In the genomic region with DNA sequence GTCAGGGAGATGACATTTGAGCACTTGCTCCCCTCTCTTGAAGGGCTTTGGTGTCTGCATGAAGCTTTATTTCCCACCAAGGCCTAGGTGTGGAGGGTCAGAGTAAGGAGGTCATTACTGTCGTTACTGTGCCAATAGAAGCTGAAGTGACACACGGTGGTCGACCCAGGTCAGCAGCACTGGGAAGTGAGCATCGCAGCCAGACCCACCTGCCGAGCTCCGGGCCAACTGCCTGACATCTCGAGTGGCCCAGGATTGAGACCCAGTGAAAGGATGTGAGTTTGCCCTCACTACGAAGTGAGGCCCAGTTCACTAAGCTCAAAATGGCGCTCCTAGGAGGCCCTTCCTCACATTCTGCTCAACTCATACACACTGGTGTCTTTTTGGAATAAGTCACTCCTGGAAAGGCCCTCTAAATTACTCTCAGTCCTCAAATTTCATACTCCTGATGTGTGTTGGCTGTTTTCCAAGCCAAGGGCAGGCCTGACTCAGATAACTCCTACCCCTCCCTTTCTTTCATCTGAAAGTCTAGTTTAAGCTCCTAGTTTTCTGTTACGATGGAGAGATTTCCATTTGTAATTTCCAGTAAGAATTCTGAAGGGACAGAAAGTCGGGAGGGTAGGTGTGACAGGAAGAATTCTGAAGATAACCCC, we compare ENCODE assay signal across 1 cellular context.
TF ChIP-seq lines count a peak whose summit lies in the region.

No MANE protein-coding gene starts in this region.

TF ChIP-seq in HEK293, 187 proteins besides CTCF, POLR2A, EP300 and RAD21 (continued from another document):
- TF ChIP-seq, protein P1, sequence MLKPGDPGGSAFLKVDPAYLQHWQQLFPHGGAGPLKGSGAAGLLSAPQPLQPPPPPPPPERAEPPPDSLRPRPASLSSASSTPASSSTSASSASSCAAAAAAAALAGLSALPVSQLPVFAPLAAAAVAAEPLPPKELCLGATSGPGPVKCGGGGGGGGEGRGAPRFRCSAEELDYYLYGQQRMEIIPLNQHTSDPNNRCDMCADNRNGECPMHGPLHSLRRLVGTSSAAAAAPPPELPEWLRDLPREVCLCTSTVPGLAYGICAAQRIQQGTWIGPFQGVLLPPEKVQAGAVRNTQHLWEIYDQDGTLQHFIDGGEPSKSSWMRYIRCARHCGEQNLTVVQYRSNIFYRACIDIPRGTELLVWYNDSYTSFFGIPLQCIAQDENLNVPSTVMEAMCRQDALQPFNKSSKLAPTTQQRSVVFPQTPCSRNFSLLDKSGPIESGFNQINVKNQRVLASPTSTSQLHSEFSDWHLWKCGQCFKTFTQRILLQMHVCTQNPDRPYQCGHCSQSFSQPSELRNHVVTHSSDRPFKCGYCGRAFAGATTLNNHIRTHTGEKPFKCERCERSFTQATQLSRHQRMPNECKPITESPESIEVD (tag by site-specific recombination; IDR thresholded peaks at IDR 0.05): peak; percentile 67
- TF ChIP-seq FEZF1 (tag by site-specific recombination; IDR thresholded peaks at IDR 0.05) (peak; percentile 82), IKZF3 (tag by site-specific recombination; IDR thresholded peaks at IDR 0.05) (peak; percentile 39; the same call in 1 of the 2 replicates), TRIM28 (IDR thresholded peaks at IDR 0.05; ENCODE audit: borderline replicate concordance, low read length) (peak; percentile 78), MEIS1 (CRISPR knock-in tag; IDR thresholded peaks at IDR 0.05; ENCODE audit: borderline replicate concordance) (no peak)
- TF ChIP-seq, protein P2, sequence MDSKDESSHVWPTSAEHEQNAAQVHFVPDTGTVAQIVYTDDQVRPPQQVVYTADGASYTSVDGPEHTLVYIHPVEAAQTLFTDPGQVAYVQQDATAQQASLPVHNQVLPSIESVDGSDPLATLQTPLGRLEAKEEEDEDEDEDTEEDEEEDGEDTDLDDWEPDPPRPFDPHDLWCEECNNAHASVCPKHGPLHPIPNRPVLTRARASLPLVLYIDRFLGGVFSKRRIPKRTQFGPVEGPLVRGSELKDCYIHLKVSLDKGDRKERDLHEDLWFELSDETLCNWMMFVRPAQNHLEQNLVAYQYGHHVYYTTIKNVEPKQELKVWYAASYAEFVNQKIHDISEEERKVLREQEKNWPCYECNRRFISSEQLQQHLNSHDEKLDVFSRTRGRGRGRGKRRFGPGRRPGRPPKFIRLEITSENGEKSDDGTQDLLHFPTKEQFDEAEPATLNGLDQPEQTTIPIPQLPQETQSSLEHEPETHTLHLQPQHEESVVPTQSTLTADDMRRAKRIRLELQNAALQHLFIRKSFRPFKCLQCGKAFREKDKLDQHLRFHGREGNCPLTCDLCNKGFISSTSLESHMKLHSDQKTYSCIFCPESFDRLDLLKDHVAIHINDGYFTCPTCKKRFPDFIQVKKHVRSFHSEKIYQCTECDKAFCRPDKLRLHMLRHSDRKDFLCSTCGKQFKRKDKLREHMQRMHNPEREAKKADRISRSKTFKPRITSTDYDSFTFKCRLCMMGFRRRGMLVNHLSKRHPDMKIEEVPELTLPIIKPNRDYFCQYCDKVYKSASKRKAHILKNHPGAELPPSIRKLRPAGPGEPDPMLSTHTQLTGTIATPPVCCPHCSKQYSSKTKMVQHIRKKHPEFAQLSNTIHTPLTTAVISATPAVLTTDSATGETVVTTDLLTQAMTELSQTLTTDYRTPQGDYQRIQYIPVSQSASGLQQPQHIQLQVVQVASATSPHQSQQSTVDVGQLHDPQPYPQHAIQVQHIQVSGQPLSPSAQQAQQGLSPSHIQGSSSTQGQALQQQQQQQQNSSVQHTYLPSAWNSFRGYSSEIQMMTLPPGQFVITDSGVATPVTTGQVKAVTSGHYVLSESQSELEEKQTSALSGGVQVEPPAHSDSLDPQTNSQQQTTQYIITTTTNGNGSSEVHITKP (tag by site-specific recombination; IDR thresholded peaks at IDR 0.05): peak; percentile 31; the same call in 1 of the 2 replicates
